ENCODE assay signal across 9 cellular contexts in genomic region chr1:118928739-118929554, GRCh38. TPM values are rescaled to one million over a fixed set of nuclear protein-coding genes. Genes with fewer than 3 reads are reported as not detected.
DNase-seq lines count a peak whose midpoint lies in the region; ATAC-seq, FAIRE-seq and TF ChIP-seq lines count a peak whose summit lies in the region.
"Had no signal": no experiment of that assay in that cellular context is flagged by ENCODE, and none has a peak within 500 bp of the region (broad histone marks: within the 10 kb centered on the region; RNA-seq: fewer than 3 reads in every experiment).

No MANE protein-coding gene starts in this region.

- intact Hi-C loops in cardiac septum (cut with DNase I) (no loop called here), testis (cut with DNase I; ENCODE audit: low total_unique reads) (no loop called here)

- no peak for FAIRE-seq in RCC 7860 (lab: Jason Lieb, UNC)

- H3K4me3 Mint-ChIP-seq in activated naive CD8-positive, alpha-beta T cell treated with anti-CD3 and anti-CD28 coated beads, Interleukin-2, amount 50 U/mL, for 24 hours, result no peak overlapping the region

- H3K4me1 Mint-ChIP-seq in activated naive CD8-positive, alpha-beta T cell treated with anti-CD3 and anti-CD28 coated beads, Interleukin-2, amount 50 U/mL, for 24 hours, result no peaks in the 10 kb centered on the region

- DNase-seq in cardiac muscle cell (ENCODE audit: low read depth in 1 of 2, low spot score in 1 of 2), result peak; percentile 64 to 72
- DNase-seq in cardiac septum (ENCODE audit: low spot score), result no peak
- peak; percentile 12 for DNase-seq in RCC 7860 (ENCODE audit: low spot score)
- DNase-seq in erythroblast (lab: John Stamatoyannopoulos, UW), result peak; percentile 19 to 28
- peak; percentile 17 for DNase-seq in testis
- DNase-seq in NCI-H226, result no peak
- DNase-seq in NCI-H2081 (lab: John Stamatoyannopoulos, UW), result no peak
- DNase-seq in activated naive CD8-positive, alpha-beta T cell treated with anti-CD3 and anti-CD28 coated beads, Interleukin-2, amount 50 U/mL, for 24 hours, result no peak
- DNase-seq: NCI-H2107 had no signal

- no peak overlapping the region for H3K4me3 ChIP-seq in cardiac muscle cell
- no peak overlapping the region for H3K4me3 ChIP-seq in testis

- no peaks in the 10 kb centered on the region for H3K36me3 ChIP-seq in cardiac muscle cell
- H3K36me3 ChIP-seq in testis (ENCODE audit: low read depth, missing control alignments), result no peaks in the 10 kb centered on the region

- H3K27me3 ChIP-seq in cardiac muscle cell (no peaks in the 10 kb centered on the region), testis (no peaks in the 10 kb centered on the region)

- TF ChIP-seq CTCF in cardiac muscle cell (IDR thresholded peaks at IDR 0.05; ENCODE audit: low read depth, low read length) (no peak), testis (IDR thresholded peaks at IDR 0.05) (no peak)

- ATAC-seq in activated naive CD8-positive, alpha-beta T cell treated with anti-CD3 and anti-CD28 coated beads, Interleukin-2, amount 50 U/mL, for 24 hours, result no peak

- H3K27ac ChIP-seq in cardiac muscle cell, result no peak overlapping the region
- no peak overlapping the region for H3K27ac ChIP-seq in testis

- H3K4me1 ChIP-seq in cardiac muscle cell (ENCODE audit: low read depth) (no peaks in the 10 kb centered on the region), testis (no peaks in the 10 kb centered on the region)

- TF ChIP-seq POLR2A in erythroblast (IDR thresholded peaks at IDR 0.05; ENCODE audit: low read length) (no peak), testis (IDR thresholded peaks at IDR 0.05) (no peak)

- no peaks in the 10 kb centered on the region for H3K27me3 Mint-ChIP-seq in activated naive CD8-positive, alpha-beta T cell treated with anti-CD3 and anti-CD28 coated beads, Interleukin-2, amount 50 U/mL, for 24 hours

- 58 to 63% methylated on average over 2 of the region's 2 CpGs for WGBS in testis, 2 donors

- H3K36me3 Mint-ChIP-seq in activated naive CD8-positive, alpha-beta T cell treated with anti-CD3 and anti-CD28 coated beads, Interleukin-2, amount 50 U/mL, for 24 hours (ENCODE audit: low read depth), result no peaks in the 10 kb centered on the region

- no peak overlapping the region for H3K27ac Mint-ChIP-seq in activated naive CD8-positive, alpha-beta T cell treated with anti-CD3 and anti-CD28 coated beads, Interleukin-2, amount 50 U/mL, for 24 hours

- peaks cover 5% of the 10 kb centered on the region for H3K9me3 Mint-ChIP-seq in activated naive CD8-positive, alpha-beta T cell treated with anti-CD3 and anti-CD28 coated beads, Interleukin-2, amount 50 U/mL, for 24 hours

- H3K9me3 ChIP-seq in cardiac muscle cell (ENCODE audit: low read depth) (no peaks in the 10 kb centered on the region), testis (no peaks in the 10 kb centered on the region)

RNA-seq across cellular contexts. Expression of gene TBX15, which starts 59.2 kb away (rescaled TPM):
- total RNA-seq in cardiac muscle cell (not detected in 2 replicates), cardiac septum (1.1 TPM), testis (under 1 TPM; 0.63 to 0.74 TPM)
- polyA plus RNA-seq in cardiac muscle cell (not detected in 2 replicates), testis (ENCODE audit: insufficient read depth, low read depth, low replicate concordance) (1.5 TPM)

Comparison
In these comparisons a context has a peak if more than half of its experiments do, and no peak if none do; other contexts are left out.
1. DNase-seq: peak in cardiac muscle cell (2 of 2), RCC 7860 (single experiment), erythroblast (2 of 2) and testis (single experiment); none in cardiac septum (single experiment), NCI-H226 (single experiment), NCI-H2081 (0 of 2) and activated naive CD8-positive, alpha-beta T cell treated with anti-CD3 and anti-CD28 coated beads, Interleukin-2, amount 50 U/mL, for 24 hours (single experiment).